28 cellular contexts compared by ENCODE assay signal in the genomic region with DNA sequence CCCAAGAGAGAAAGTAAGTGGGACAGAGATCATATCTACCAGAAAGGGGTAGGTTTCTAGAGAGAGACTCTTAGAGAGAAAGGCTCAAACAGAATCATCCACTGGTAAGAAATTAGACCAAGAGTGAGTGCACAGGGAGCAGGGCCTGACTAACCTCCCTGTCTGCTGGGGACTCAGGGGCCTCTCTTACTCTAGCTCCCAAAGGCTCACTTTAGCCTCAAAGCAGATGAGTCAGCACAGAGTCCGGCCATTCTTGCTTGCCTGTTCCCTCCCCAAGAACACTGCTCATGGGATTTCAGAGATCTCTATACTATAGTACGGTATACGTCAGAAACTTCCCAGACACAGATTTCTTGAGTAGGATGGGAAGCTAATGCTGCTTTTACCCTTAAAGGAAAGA. TPM values are rescaled to one million over a fixed set of nuclear protein-coding genes. Genes with fewer than 3 reads are reported as not detected.
A peak's percentile ranks its signal among the peaks of the same experiment; 100 is the strongest.
DNase-seq lines count a peak whose midpoint lies in the region; ATAC-seq, FAIRE-seq and TF ChIP-seq lines count a peak whose summit lies in the region.
"Had no signal": no experiment of that assay in that cellular context is flagged by ENCODE, and none has a peak within 500 bp of the region (broad histone marks: within the 10 kb centered on the region; RNA-seq: fewer than 3 reads in every experiment).

No MANE protein-coding gene starts in this region.

- intact Hi-C loops in HepG2 (cut with micrococcal nuclease; ENCODE audit: unreplicated experiment), result no loop called here
- intact Hi-C loops in right lobe of liver (cut with DNase I), result no loop called here
- intact Hi-C loops in left ventricle myocardium inferior (cut with micrococcal nuclease), result no loop called here

- peaks cover 0 to 6% (median 4%) of the 10 kb centered on the region in 3 donors for H3K4me1 Mint-ChIP-seq in T-cell
- H3K4me1 Mint-ChIP-seq: CD14-positive monocyte had no signal

- no peaks in the 10 kb centered on the region for H3K27me3 Mint-ChIP-seq in T-cell

- no peak overlapping the region for H3K4me3 ChIP-seq in HepG2 (replicated peaks in 1 of 3; ENCODE audit: insufficient read depth in 1 of 3, low read depth in 2 of 3, low read length in 3 of 3)
- H3K4me3 ChIP-seq in right lobe of liver, result no peak overlapping the region
- H3K4me3 ChIP-seq in choroid plexus epithelial cell (ENCODE audit: low read depth, low read length), result no peak overlapping the region
- no peak overlapping the region for H3K4me3 ChIP-seq in mesodermal cell (ENCODE audit: extremely low read depth, insufficient read depth, low read length, poor library complexity, severe bottlenecking)
- no peak overlapping the region for H3K4me3 ChIP-seq in left ventricle myocardium inferior
- H3K4me3 ChIP-seq: GM12878 had no signal

- DNase-seq in HepG2 (ENCODE audit: low spot score), result no peak
- no peak for DNase-seq in right lobe of liver
- DNase-seq in choroid plexus epithelial cell (ENCODE audit: low read depth), result peak; percentile 19
- no peak for DNase-seq in left ventricle myocardium inferior
- no peak for DNase-seq in G401 (ENCODE audit: low spot score)
- DNase-seq in T-cell, result no peak
- DNase-seq: 8988T, DMS 273 treated with DMSO at 0.1 percent for 48 hours, DND-41, GF-D8, GOT3, NCI-H1417 treated with DMSO at 0.1 percent for 48 hours, NCI-H187 treated with DMSO at 0.1 percent for 48 hours, NCI-H2227 treated with DMSO at 0.1 percent for 48 hours, NCI-H510A treated with DMSO at 0.1 percent for 48 hours, NCI-H774, OCI-M1, RPMI8226, SHP77 treated with DMSO at 0.1 percent for 48 hours had no signal

- in situ Hi-C loops in HepG2 (cut with HindIII; ENCODE audit: extremely low pct_ligation_motif_present, low pct_unique_long_range_greater_than_20kb), result no loop called here
- in situ Hi-C loops in G401 (cut with HindIII; ENCODE audit: low sequenced_read_pairs), result no loop called here

- CTCF ChIA-PET in HepG2 (lab: Yijun Ruan, JAX; ENCODE audit: low intra/inter-chr PET ratio, low total read pairs), result no interaction called here
- CTCF ChIA-PET in T-cell (lab: Charles Lee), result no interaction called here

- peak overlapping the region; percentile 10; the same call in 1 of the 2 replicates for H3K4me2 ChIP-seq in HepG2 (ENCODE audit: low read depth, low read length)
- H3K4me2 ChIP-seq: KMS-11 had no signal

- no peaks in the 10 kb centered on the region for H3K79me2 ChIP-seq in HepG2 (ENCODE audit: insufficient read depth, low read length)

- BruUV-seq in HepG2 (replicated peaks; lab: Mats Ljungman, UMichigan), result no TSS peak

- no peak overlapping the region for H3K27ac Mint-ChIP-seq in T-cell

- no peaks in the 10 kb centered on the region for H3K9me3 Mint-ChIP-seq in T-cell
- H3K9me3 Mint-ChIP-seq: CD14-positive monocyte had no signal

- H3K27me3 ChIP-seq in HepG2 (ENCODE audit: control insufficient read depth in 1 of 2, insufficient read depth in 2 of 2, low read length in 2 of 2) (no peaks in the 10 kb centered on the region), right lobe of liver (no peaks in the 10 kb centered on the region), left ventricle myocardium inferior (ENCODE audit: low read depth) (no peaks in the 10 kb centered on the region)

- H3K4me1 ChIP-seq in HepG2 (ENCODE audit: insufficient read depth, low read length) (peaks cover 41% of the 10 kb centered on the region), right lobe of liver (no peaks in the 10 kb centered on the region), mesodermal cell (ENCODE audit: control insufficient read depth, insufficient read depth, low read length, poor library complexity, severe bottlenecking) (no peaks in the 10 kb centered on the region), left ventricle myocardium inferior (no peaks in the 10 kb centered on the region)

- TF ChIP-seq POLR2A in HepG2 (IDR thresholded peaks at IDR 0.05; ENCODE audit: insufficient read depth in 1 of 2, low read depth in 2 of 2, low read length in 2 of 2) (no peak), right lobe of liver (IDR thresholded peaks at IDR 0.05) (no peak)

- POLR2A ChIA-PET in HepG2 (lab: Yijun Ruan, JAX) (interaction anchor here (0.9 to 1.5 kb wide), 4 partner anchors 9 to 33 kb away, joined by 3 to 4 read pairs (median 3); partner anchors contain the start of gene RBM28), T-cell (lab: Charles Lee) (interaction anchor here in 1 of 2 donors (0.6 kb wide), 1 partner anchor 1898 kb away, joined by 3 read pairs; no protein-coding TSS in a partner anchor)

- TF ChIP-seq EP300 in HepG2 (IDR thresholded peaks at IDR 0.05; ENCODE audit: low read depth in 2 of 2, low read length in 2 of 2) (no peak), HepG2 (CRISPR knock-in tag; IDR thresholded peaks at IDR 0.05; ENCODE audit: borderline replicate concordance) (no peak)

- 0 out of 2 replicates have a peak overlapping the region, but pooled peaks have one; percentile 10 for H3K9ac ChIP-seq in HepG2 (ENCODE audit: insufficient read depth, low read depth, low read length)
- H3K9ac ChIP-seq: KMS-11 had no signal

- WGBS in HepG2 (ENCODE audit: low lambda C conversion rate), result 93% methylated on average over 3 of the region's 3 CpGs
- WGBS in right lobe of liver (ENCODE audit: insufficient coverage, low coverage, low lambda C conversion rate, missing lambda C conversion rate), result 100% methylated on average over 2 of the region's 3 CpGs
- WGBS in mesodermal cell (ENCODE audit: insufficient coverage in 2 of 2), 2 experiments, result 100% methylated on average over 2 of the region's 3 CpGs; no CpG with 5 or more reads in 1 of the 2 experiments

- no peaks in the 10 kb centered on the region for H4K20me1 ChIP-seq in HepG2 (ENCODE audit: insufficient read depth, low read length)

- H3K9me3 ChIP-seq in HepG2 (ENCODE audit: low read length) (no peaks in the 10 kb centered on the region), right lobe of liver (no peaks in the 10 kb centered on the region), mesodermal cell (ENCODE audit: control insufficient read depth, low read length) (no peaks in the 10 kb centered on the region), left ventricle myocardium inferior (replicated peaks) (no peaks in the 10 kb centered on the region)

- TF ChIP-seq RAD21 in HepG2 (CRISPR knock-in tag; IDR thresholded peaks at IDR 0.05), result no peak

- H3K27ac ChIP-seq in HepG2 (ENCODE audit: extremely low read length, insufficient read depth, low read length), result peak overlapping the region; percentile 60
- no peak overlapping the region for H3K27ac ChIP-seq in right lobe of liver
- peak overlapping the region; percentile 32 for H3K27ac ChIP-seq in mesodermal cell (ENCODE audit: low read depth, low read length, severe bottlenecking)
- no peak overlapping the region for H3K27ac ChIP-seq in left ventricle myocardium inferior (replicated peaks)
- H3K27ac ChIP-seq: KMS-11 had no signal

- peaks cover 80% of the 10 kb centered on the region for H3K36me3 Mint-ChIP-seq in T-cell

- no peak overlapping the region for H3K4me3 Mint-ChIP-seq in T-cell
- H3K4me3 Mint-ChIP-seq: CD14-positive monocyte had no signal

- no peak overlapping the region for H2AFZ ChIP-seq in HepG2 (ENCODE audit: low read length)

- H3K36me3 ChIP-seq in HepG2 (replicated peaks in 1 of 2; ENCODE audit: control insufficient read depth in 1 of 2, insufficient read depth in 2 of 2, low read length in 2 of 2) (peaks cover 23 to 62% of the 10 kb centered on the region in 2 experiments), right lobe of liver (peaks cover 0 to 76% (median 12%) of the 10 kb centered on the region in 4 donors), mesodermal cell (ENCODE audit: control insufficient read depth, insufficient read depth, low read length) (peaks cover 88% of the 10 kb centered on the region), left ventricle myocardium inferior (peaks cover 99% of the 10 kb centered on the region)

- peak; percentile 55 for ATAC-seq in HepG2
- ATAC-seq in right lobe of liver, result no peak
- ATAC-seq in GM19324 (IDR thresholded peaks at IDR 0.05; ENCODE audit: low FRiP score, unreplicated experiment), result no peak
- no peak for ATAC-seq in T-cell (replicated peaks in 1 of 4)
- ATAC-seq: GM12878, HCT116 had no signal

- no peak for FAIRE-seq in HepG2 (lab: Jason Lieb, UNC)
- FAIRE-seq: GM12878, GM19239 had no signal

- TF ChIP-seq CTCF in HepG2 (CRISPR knock-in tag; IDR thresholded peaks at IDR 0.05) (no peak), right lobe of liver (IDR thresholded peaks at IDR 0.05) (no peak), choroid plexus epithelial cell (conservative IDR thresholded peaks at IDR 0.05; ENCODE audit: low read depth, low read length) (no peak), left ventricle myocardium inferior (IDR thresholded peaks at IDR 0.05; ENCODE audit: borderline replicate concordance) (no peak)

RNA-seq across cellular contexts. Expression of gene RBM28, which starts 32.7 kb away (rescaled TPM):
- 49.0 and 61.2 TPM in 2 replicates for total RNA-seq in HepG2 (2016; rRNA removed; fragmentation: Illumina TruSeq; extraction: Trizol)
- total RNA-seq in HepG2 (2016; cell fraction: cytosol; rRNA removed; fragmentation: Illumina TruSeq; extraction: Trizol; ENCODE audit: low read depth), result 7.3 and 8.4 TPM in 2 replicates
- 50.4 and 59.7 TPM in 2 replicates for total RNA-seq in HepG2 (2016; cell fraction: insoluble cytoplasmic fraction; rRNA removed; fragmentation: Illumina TruSeq; extraction: Trizol)
- total RNA-seq in HepG2 (2016; cell fraction: membrane; rRNA removed; fragmentation: Illumina TruSeq; extraction: Trizol), result 6.4 and 9.5 TPM in 2 replicates
- total RNA-seq in HepG2 (2016; cell fraction: nucleus; rRNA removed; fragmentation: Illumina TruSeq; extraction: Trizol), result 41.5 and 46.2 TPM in 2 replicates
- 20.3 and 20.5 TPM in 2 replicates for polyA plus RNA-seq in HepG2 (2011; rRNA removed)
- 10.7 and 11.3 TPM in 2 replicates for polyA plus RNA-seq in HepG2 (2011; cell fraction: cytosol; rRNA removed)
- polyA plus RNA-seq in HepG2 (2011; cell fraction: nucleus; rRNA removed), result 43.8 and 49.7 TPM in 2 replicates
- 33.1 and 42.8 TPM in 2 replicates for polyA plus RNA-seq in HepG2 (2012)
- polyA plus RNA-seq in HepG2 (2016; cell fraction: cytosol; fragmentation: Illumina TruSeq; extraction: Trizol; ENCODE audit: low read depth), result 1.6 and 1.9 TPM in 2 replicates
- 54.9 and 57.4 TPM in 2 replicates for polyA plus RNA-seq in HepG2 (2016; cell fraction: insoluble cytoplasmic fraction; fragmentation: Illumina TruSeq; extraction: Trizol; ENCODE audit: low read depth)
- polyA plus RNA-seq in HepG2 (2016; cell fraction: membrane; fragmentation: Illumina TruSeq; extraction: Trizol; ENCODE audit: low read depth), result 3.8 and 5.7 TPM in 2 replicates
- 82.8 and 85.5 TPM in 2 replicates for polyA plus RNA-seq in HepG2 (2016; cell fraction: nucleus; fragmentation: Illumina TruSeq; extraction: Trizol; ENCODE audit: insufficient read depth, low read depth)
- 8.3 and 17.5 TPM in 2 replicates for polyA minus RNA-seq in HepG2 (2011; rRNA and poly(A)+ RNA removed; ENCODE audit: low replicate concordance)
- 9.8 and 11.3 TPM in 2 replicates for polyA minus RNA-seq in HepG2 (2011; cell fraction: cytosol; rRNA and poly(A)+ RNA removed)
- polyA minus RNA-seq in HepG2 (2011; cell fraction: nucleus; rRNA and poly(A)+ RNA removed), result 21.2 and 29.0 TPM in 2 replicates
- 10 to 100 TPM in 5 of 6 experiments, 1 to 10 TPM in 1; 9.0 to 17.4 (median 11.1) TPM for total RNA-seq in right lobe of liver
- 34.1 TPM for polyA plus RNA-seq in mesodermal cell (2013, experiment 1 of 2)
- 32.8 TPM for polyA plus RNA-seq in mesodermal cell (2013, experiment 2 of 2)
- 35.7 TPM for total RNA-seq in left ventricle myocardium inferior
- 20.6 and 58.3 TPM in 2 replicates for total RNA-seq in G401 (2014; rRNA removed; shearing (Covaris generic))
- total RNA-seq in T-cell, result 10 to 100 TPM; 27.3 to 54.3 (median 41.9) TPM

RNA-seq across cellular contexts. Expression of gene PRRT4, which starts 50.5 kb away (rescaled TPM):
- not detected in 2 replicates for total RNA-seq in HepG2 (2016; rRNA removed; fragmentation: Illumina TruSeq; extraction: Trizol)
- not detected in 2 replicates for total RNA-seq in HepG2 (2016; cell fraction: cytosol; rRNA removed; fragmentation: Illumina TruSeq; extraction: Trizol; ENCODE audit: low read depth)
- total RNA-seq in HepG2 (2016; cell fraction: insoluble cytoplasmic fraction; rRNA removed; fragmentation: Illumina TruSeq; extraction: Trizol), result not detected in 2 replicates
- not detected in 2 replicates for total RNA-seq in HepG2 (2016; cell fraction: membrane; rRNA removed; fragmentation: Illumina TruSeq; extraction: Trizol)
- not detected in 2 replicates for total RNA-seq in HepG2 (2016; cell fraction: nucleus; rRNA removed; fragmentation: Illumina TruSeq; extraction: Trizol)
- polyA plus RNA-seq in HepG2 (2011; rRNA removed), result not detected in 2 replicates
- polyA plus RNA-seq in HepG2 (2011; cell fraction: cytosol; rRNA removed), result not detected in 2 replicates
- 0.06 TPM in 1 of 2 replicates, not detected in the other for polyA plus RNA-seq in HepG2 (2011; cell fraction: nucleus; rRNA removed)
- 0.07 TPM in 1 of 2 replicates, not detected in the other for polyA plus RNA-seq in HepG2 (2012)
- not detected in 2 replicates for polyA plus RNA-seq in HepG2 (2016; cell fraction: cytosol; fragmentation: Illumina TruSeq; extraction: Trizol; ENCODE audit: low read depth)
- not detected in 2 replicates for polyA plus RNA-seq in HepG2 (2016; cell fraction: insoluble cytoplasmic fraction; fragmentation: Illumina TruSeq; extraction: Trizol; ENCODE audit: low read depth)
- polyA plus RNA-seq in HepG2 (2016; cell fraction: membrane; fragmentation: Illumina TruSeq; extraction: Trizol; ENCODE audit: low read depth), result not detected in 2 replicates
- not detected in 2 replicates for polyA plus RNA-seq in HepG2 (2016; cell fraction: nucleus; fragmentation: Illumina TruSeq; extraction: Trizol; ENCODE audit: insufficient read depth, low read depth)
- polyA minus RNA-seq in HepG2 (2011; rRNA and poly(A)+ RNA removed; ENCODE audit: low replicate concordance), result not detected in 2 replicates
- polyA minus RNA-seq in HepG2 (2011; cell fraction: cytosol; rRNA and poly(A)+ RNA removed), result not detected in 2 replicates
- polyA minus RNA-seq in HepG2 (2011; cell fraction: nucleus; rRNA and poly(A)+ RNA removed), result not detected in 2 replicates
- total RNA-seq in right lobe of liver, result under 1 TPM in 4 of 6 experiments, not detected in 2; 0.11 to 0.32 (median 0.18) TPM
- polyA plus RNA-seq in mesodermal cell (2013, experiment 1 of 2), result 5.1 TPM
- polyA plus RNA-seq in mesodermal cell (2013, experiment 2 of 2), result 5.9 TPM
- total RNA-seq in left ventricle myocardium inferior, result 1.6 TPM
- 0.78 TPM in 1 of 2 replicates, not detected in the other for total RNA-seq in G401 (2014; rRNA removed; shearing (Covaris generic))
- 1 to 10 TPM in 1 of 5 donors, under 1 TPM in 4; 0.15 to 1.1 (median 0.65) TPM for total RNA-seq in T-cell
- total RNA-seq: GM12878, M059J had no signal
- polyA plus RNA-seq: AG04450, CD14-positive monocyte, GM12878 had no signal

Comparison
In these comparisons a context has a peak if more than half of its experiments do, and no peak if none do; other contexts are left out.
1. H3K27ac ChIP-seq: peak in HepG2 (single experiment) and mesodermal cell (single experiment); none in right lobe of liver (0 of 3) and left ventricle myocardium inferior (single experiment).